In genomic region chr11:102115557-102115956, GRCh38 we compare ENCODE assay signal across 11 cellular contexts. TPM values are rescaled to one million over a fixed set of nuclear protein-coding genes. Genes with fewer than 3 reads are reported as not detected.
DNase-seq lines count a peak whose midpoint lies in the region; ATAC-seq and TF ChIP-seq lines count a peak whose summit lies in the region.
"Had no signal": no experiment of that assay in that cellular context is flagged by ENCODE, and none has a peak within 500 bp of the region (broad histone marks: within the 10 kb centered on the region; RNA-seq: fewer than 3 reads in every experiment).

No MANE protein-coding gene starts in this region.

- TF ChIP-seq CTCF in cardiac muscle cell (IDR thresholded peaks at IDR 0.05; ENCODE audit: low read depth, low read length) (no peak), mesothelial cell of epicardium (IDR thresholded peaks at IDR 0.05; ENCODE audit: unreplicated experiment) (no peak), lower leg skin (IDR thresholded peaks at IDR 0.05) (no peak)

- peak overlapping the region; percentile 94 for H3K27ac Mint-ChIP-seq in mesothelial cell of epicardium
- H3K27ac Mint-ChIP-seq: activated naive CD8-positive, alpha-beta T cell treated with anti-CD3 and anti-CD28 coated beads, Interleukin-2, amount 10 ng/mL, durations not matched to agents 7 days and 5 days had no signal

- H3K9me3 Mint-ChIP-seq in mesothelial cell of epicardium: no peaks in the 10 kb centered on the region
- H3K9me3 Mint-ChIP-seq: activated naive CD8-positive, alpha-beta T cell treated with anti-CD3 and anti-CD28 coated beads, Interleukin-2, amount 10 ng/mL, durations not matched to agents 7 days and 5 days had no signal

- H3K27me3 ChIP-seq in cardiac muscle cell: no peaks in the 10 kb centered on the region

- H3K4me3 ChIP-seq in cardiac muscle cell (peak overlapping the region; percentile 98), lower leg skin (ENCODE audit: low read depth, poor library complexity, severe bottlenecking) (no peak overlapping the region)

- peak overlapping the region; percentile 98 for H3K27ac ChIP-seq in cardiac muscle cell
- peak overlapping the region; percentile 67 for H3K27ac ChIP-seq in epithelial cell of prostate
- H3K27ac ChIP-seq: WERI-Rb-1 had no signal

- peak; percentile 53 to 54 for DNase-seq in cardiac muscle cell (ENCODE audit: low read depth in 1 of 2, low spot score in 1 of 2)
- DNase-seq in Right ventricle myocardium superior: no peak
- DNase-seq in epithelial cell of prostate (ENCODE audit: low read depth, low spot score): no peak
- DNase-seq in mesothelial cell of epicardium (ENCODE audit: low spot score in 2 of 2, unreplicated experiment in 2 of 2): no peak
- no peak for DNase-seq in lower leg skin (ENCODE audit: low spot score in 2 of 2)
- no peak for DNase-seq in NCI-H510A treated with DMSO at 0.1 percent for 48 hours (lab: John Stamatoyannopoulos, UW)
- DNase-seq: activated naive CD8-positive, alpha-beta T cell treated with anti-CD3 and anti-CD28 coated beads, Interleukin-2, amount 10 ng/mL, durations not matched to agents 7 days and 5 days; NCI-H526 treated with DMSO at 0.1 percent for 48 hours; WERI-Rb-1 had no signal

- no peaks in the 10 kb centered on the region for H3K27me3 Mint-ChIP-seq in mesothelial cell of epicardium (ENCODE audit: low read depth)

- intact Hi-C loops in Right ventricle myocardium superior (cut with DNase I): loop anchor here (10.0 kb wide), 1 partner anchor 99 kb away; no protein-coding TSS in a partner anchor
- intact Hi-C loops in lower leg skin (cut with DNase I; ENCODE audit: low total_unique reads): no loop called here

- TF ChIP-seq POLR2A in lower leg skin (IDR thresholded peaks at IDR 0.05): no peak

- peaks cover 3% of the 10 kb centered on the region for H3K36me3 ChIP-seq in cardiac muscle cell
- H3K36me3 ChIP-seq: WERI-Rb-1 had no signal

- ATAC-seq in Right ventricle myocardium superior (ENCODE audit: poor library complexity) (no peak), GM19023 (IDR thresholded peaks at IDR 0.05; ENCODE audit: unreplicated experiment) (no peak), HG03439 (IDR thresholded peaks at IDR 0.05; ENCODE audit: unreplicated experiment) (no peak)

- H3K4me1 Mint-ChIP-seq in mesothelial cell of epicardium: peaks cover 66% of the 10 kb centered on the region

- peaks cover 75% of the 10 kb centered on the region for H3K4me1 ChIP-seq in cardiac muscle cell (ENCODE audit: low read depth)

- peak overlapping the region; percentile 52 for H3K4me3 Mint-ChIP-seq in mesothelial cell of epicardium
- H3K4me3 Mint-ChIP-seq: activated naive CD8-positive, alpha-beta T cell treated with anti-CD3 and anti-CD28 coated beads, Interleukin-2, amount 10 ng/mL, durations not matched to agents 7 days and 5 days had no signal

- peaks cover 4% of the 10 kb centered on the region for H3K36me3 Mint-ChIP-seq in mesothelial cell of epicardium
- H3K36me3 Mint-ChIP-seq: activated naive CD8-positive, alpha-beta T cell treated with anti-CD3 and anti-CD28 coated beads, Interleukin-2, amount 10 ng/mL, durations not matched to agents 7 days and 5 days had no signal

- H3K9me3 ChIP-seq in cardiac muscle cell (ENCODE audit: low read depth): no peaks in the 10 kb centered on the region

RNA-seq across cellular contexts. Expression of gene YAP1, which starts 5.3 kb away (rescaled TPM):
- total RNA-seq in cardiac muscle cell (264 and 277 TPM in 2 replicates), Right ventricle myocardium superior (73.8 TPM), mesothelial cell of epicardium (186 to 194 TPM (median 193 TPM) in 3 replicates), lower leg skin (100 to 1,000 TPM; 164 to 241 (median 211) TPM)
- polyA plus RNA-seq in cardiac muscle cell: 40.8 and 48.4 TPM in 2 replicates

Comparison
In these comparisons a context has a peak if more than half of its experiments do, and no peak if none do; other contexts are left out.
1. DNase-seq: peak in cardiac muscle cell (2 of 2); none in Right ventricle myocardium superior (single experiment), epithelial cell of prostate (single experiment), mesothelial cell of epicardium (0 of 2), lower leg skin (0 of 2) and NCI-H510A treated with DMSO at 0.1 percent for 48 hours (single experiment).